ENCODE assay signal across 11 cellular contexts in the genomic region with DNA sequence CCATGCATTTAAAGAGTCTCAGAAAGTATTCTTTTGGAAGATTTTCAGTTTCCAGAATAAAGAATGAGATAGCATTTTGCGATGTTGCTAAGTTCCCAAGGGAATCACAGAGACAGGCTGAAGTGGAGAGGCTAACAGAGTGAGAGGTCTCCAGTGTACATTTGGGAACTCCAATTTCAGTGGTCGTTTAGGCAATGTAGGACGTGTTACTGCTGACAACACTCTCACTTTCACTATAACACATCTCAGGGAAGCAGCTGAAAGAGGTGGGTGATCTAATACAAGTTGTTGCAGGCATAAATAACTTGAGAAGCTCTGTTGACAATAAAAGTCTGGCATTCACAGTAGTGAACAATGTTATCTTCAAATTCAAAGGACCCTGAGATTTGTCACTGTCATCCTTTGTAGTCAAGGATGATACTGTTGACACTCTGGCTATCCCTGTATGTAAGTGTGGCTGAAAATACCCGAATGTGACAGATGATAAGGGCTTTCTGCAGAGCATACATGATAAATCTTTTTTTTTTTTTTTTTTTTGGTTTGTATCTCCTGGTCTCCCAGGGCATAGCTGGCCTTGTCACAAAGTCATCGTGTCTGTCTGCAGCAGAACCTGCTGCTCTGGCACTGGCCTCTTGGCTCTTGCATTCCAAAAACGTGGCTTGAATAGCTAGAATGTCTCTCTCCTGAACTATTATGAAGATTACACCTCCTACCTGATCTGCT. TPM values are rescaled to one million over a fixed set of nuclear protein-coding genes. Genes with fewer than 3 reads are reported as not detected.
A peak's percentile ranks its signal among the peaks of the same experiment; 100 is the strongest.
DNase-seq lines count a peak whose midpoint lies in the region; ATAC-seq and TF ChIP-seq lines count a peak whose summit lies in the region.
"Had no signal": no experiment of that assay in that cellular context is flagged by ENCODE, and none has a peak within 500 bp of the region (broad histone marks: within the 10 kb centered on the region; RNA-seq: fewer than 3 reads in every experiment).

No MANE protein-coding gene starts in this region.

- H3K36me3 ChIP-seq in BE2C (no peaks in the 10 kb centered on the region), aorta (ENCODE audit: control insufficient read depth in 1 of 2, insufficient read depth in 2 of 2, low read length in 1 of 2) (peaks cover 0 to 2% of the 10 kb centered on the region in 2 donors)
- H3K36me3 ChIP-seq: upper lobe of left lung had no signal

- no peak for TF ChIP-seq CTCF in BE2C (IDR thresholded peaks at IDR 0.05; ENCODE audit: low read depth, low read length)

- H3K27me3 ChIP-seq in BE2C (no peaks in the 10 kb centered on the region), aorta (ENCODE audit: control insufficient read depth in 1 of 2, insufficient read depth in 2 of 2, low read length in 1 of 2) (no peaks in the 10 kb centered on the region)
- H3K27me3 ChIP-seq: upper lobe of left lung had no signal

- WGBS in aorta, 2 donors: 15% methylated on average over 6 of the region's 6 CpGs

- no peaks in the 10 kb centered on the region for H3K9me3 ChIP-seq in BE2C
- no peaks in the 10 kb centered on the region for H3K9me3 ChIP-seq in aorta (ENCODE audit: control insufficient read depth, low read length)
- H3K9me3 ChIP-seq: upper lobe of left lung had no signal

- H3K4me1 ChIP-seq in BE2C (peaks cover 26% of the 10 kb centered on the region), aorta (ENCODE audit: control insufficient read depth in 1 of 2, insufficient read depth in 2 of 2, low read length in 2 of 2) (no peaks in the 10 kb centered on the region)
- H3K4me1 ChIP-seq: parathyroid adenoma, upper lobe of left lung had no signal

- no peak overlapping the region for H3K27ac ChIP-seq in aorta (ENCODE audit: low read depth in 1 of 2, low read length in 2 of 2)
- H3K27ac ChIP-seq: parathyroid adenoma, upper lobe of left lung had no signal

- peak overlapping the region; percentile 15 for H3K4me3 ChIP-seq in BE2C (ENCODE audit: low read depth, low read length)
- H3K4me3 ChIP-seq in aorta (ENCODE audit: low read length in 2 of 2): no peak overlapping the region
- H3K4me3 ChIP-seq: upper lobe of left lung had no signal

- peak; percentile 44 for ATAC-seq in GM21367 (IDR thresholded peaks at IDR 0.05; ENCODE audit: unreplicated experiment)
- ATAC-seq in aorta (ENCODE audit: low FRiP score): no peak

- intact Hi-C loops in aorta (cut with DNase I): no loop called here

- peak; percentile 62 for DNase-seq in BE2C
- peak; percentile 1 for DNase-seq in M059J (ENCODE audit: low read depth)
- DNase-seq in cerebellum (ENCODE audit: low spot score): peak; percentile 78
- DNase-seq in activated CD4-positive, alpha-beta T cell treated with anti-CD3 and anti-CD28 coated beads, Interleukin-2, amount 50 U/mL, for 4 hours: no peak
- no peak for DNase-seq in D341Med (ENCODE audit: low spot score)
- no peak for DNase-seq in NAMALWA (ENCODE audit: low spot score)
- no peak for DNase-seq in aorta
- DNase-seq: H9, upper lobe of left lung had no signal

RNA-seq across cellular contexts. Expression of gene SCRG1, which starts 50.2 kb away (rescaled TPM):
- polyA plus RNA-seq in BE2C (2012; ENCODE audit: insufficient read depth, insufficient read length, low read depth): 0.12 TPM
- not detected in 2 replicates for total RNA-seq in M059J (2014; rRNA removed; shearing (Covaris generic))
- total RNA-seq in cerebellum: 2.4 TPM
- total RNA-seq in aorta: 10 to 100 TPM; 34.6 to 45.2 TPM
- 10 to 100 TPM; 13.7 to 14.9 TPM for polyA plus RNA-seq in aorta
- total RNA-seq: H9 had no signal

Comparison
In these comparisons a context has a peak if more than half of its experiments do, and no peak if none do; other contexts are left out.
1. DNase-seq: peak in BE2C (single experiment), M059J (single experiment) and cerebellum (single experiment); none in activated CD4-positive, alpha-beta T cell treated with anti-CD3 and anti-CD28 coated beads, Interleukin-2, amount 50 U/mL, for 4 hours (0 of 2), D341Med (single experiment), NAMALWA (single experiment) and aorta (0 of 2).
2. RNA of gene SCRG1, which starts 50.2 kb away (total RNA-seq): 34.6 to 45.2 TPM in aorta; 2.4 TPM in cerebellum (single experiment) and not detected in M059J; every median in the first group is over 10 times any median in the second.